15 cellular contexts compared by ENCODE assay signal in genomic region chr18:8658858-8659485, GRCh38.
"Had no signal": no experiment of that assay in that cellular context is flagged by ENCODE, and none has a peak within 500 bp of the region (broad histone marks: within the 10 kb centered on the region; RNA-seq: fewer than 3 reads in every experiment).

No MANE protein-coding gene starts in this region.

- H3K27ac ChIP-seq: ascending aorta, breast epithelium, coronary artery, lower lobe of right lung, prostate gland, right atrium auricular region, skin epidermis, transverse colon had no signal

- H3K4me3 ChIP-seq: ascending aorta, breast epithelium, coronary artery, lower lobe of right lung, prostate gland, right atrium auricular region, skin epidermis, transverse colon had no signal

- H3K4me3 Mint-ChIP-seq: activated naive CD4-positive, alpha-beta T cell treated with anti-CD3 and anti-CD28 coated beads, Interleukin-2, amount 50 U/mL, for 24 hours; activated T-cell treated with anti-CD3 and anti-CD28 coated beads, Interleukin-2, amount 50 U/mL, for 72 hours; natural killer cell treated with Interleukin-12 subunit alpha and Interleukin-12 subunit beta and Interleukin-15 and Interleukin-18, amount 100 ng/mL, for 72 hours; stimulated activated naive CD8-positive, alpha-beta T cell treated with anti-CD3 and anti-CD28 coated beads, Interleukin-15, Interleukin-2, amounts not matched to agents 100 ng/mL and 50 ng/mL, for 24 hours had no signal

- DNase-seq: activated CD4-positive, alpha-beta T cell treated with anti-CD3 and anti-CD28 coated beads, Interleukin-2, amount 50 U/mL, for 4 hours; activated effector memory CD4-positive, alpha-beta T cell treated with anti-CD3 and anti-CD28 coated beads, Interleukin-2, amount 50 U/mL, for 16 hours; activated T-cell treated with anti-CD3 and anti-CD28 coated beads, Interleukin-2, amount 50 U/mL, for 72 hours; foreskin melanocyte; lower lobe of right lung; transverse colon had no signal

- H3K9me3 Mint-ChIP-seq: activated naive CD4-positive, alpha-beta T cell treated with anti-CD3 and anti-CD28 coated beads, Interleukin-2, amount 50 U/mL, for 24 hours; activated T-cell treated with anti-CD3 and anti-CD28 coated beads, Interleukin-2, amount 50 U/mL, for 72 hours; natural killer cell treated with Interleukin-12 subunit alpha and Interleukin-12 subunit beta and Interleukin-15 and Interleukin-18, amount 100 ng/mL, for 72 hours; stimulated activated naive CD8-positive, alpha-beta T cell treated with anti-CD3 and anti-CD28 coated beads, Interleukin-15, Interleukin-2, amounts not matched to agents 100 ng/mL and 50 ng/mL, for 24 hours had no signal

- H3K4me1 ChIP-seq: ascending aorta, breast epithelium, lower lobe of right lung, prostate gland, right atrium auricular region, transverse colon had no signal

- H3K36me3 Mint-ChIP-seq: natural killer cell treated with Interleukin-12 subunit alpha and Interleukin-12 subunit beta and Interleukin-15 and Interleukin-18, amount 100 ng/mL, for 72 hours had no signal

- H3K9me3 ChIP-seq: ascending aorta, breast epithelium, lower lobe of right lung, prostate gland, right atrium auricular region, transverse colon had no signal

- ATAC-seq: activated T-cell treated with anti-CD3 and anti-CD28 coated beads, Interleukin-2, amount 50 U/mL, for 72 hours; natural killer cell treated with Interleukin-12 subunit alpha and Interleukin-12 subunit beta and Interleukin-15 and Interleukin-18, amount 100 ng/mL, for 72 hours had no signal

- H3K27ac Mint-ChIP-seq: activated naive CD4-positive, alpha-beta T cell treated with anti-CD3 and anti-CD28 coated beads, Interleukin-2, amount 50 U/mL, for 24 hours; activated T-cell treated with anti-CD3 and anti-CD28 coated beads, Interleukin-2, amount 50 U/mL, for 72 hours; natural killer cell treated with Interleukin-12 subunit alpha and Interleukin-12 subunit beta and Interleukin-15 and Interleukin-18, amount 100 ng/mL, for 72 hours; stimulated activated naive CD8-positive, alpha-beta T cell treated with anti-CD3 and anti-CD28 coated beads, Interleukin-15, Interleukin-2, amounts not matched to agents 100 ng/mL and 50 ng/mL, for 24 hours had no signal

- H3K27me3 ChIP-seq: ascending aorta, breast epithelium, right atrium auricular region, transverse colon had no signal
